6 cellular contexts compared by ENCODE assay signal in genomic region chr17:18499100-18499499, GRCh38. TPM values are rescaled to one million over a fixed set of nuclear protein-coding genes. Genes with fewer than 3 reads are reported as not detected.
"Had no signal": no experiment of that assay in that cellular context is flagged by ENCODE, and none has a peak within 500 bp of the region (broad histone marks: within the 10 kb centered on the region; RNA-seq: fewer than 3 reads in every experiment).

No MANE protein-coding gene starts in this region.

RNA-seq across cellular contexts. Expression of gene LGALS9C, which starts 22.5 kb away (rescaled TPM):
- total RNA-seq: GM23248, GM23338, H1, H4, H7, H9 had no signal
